40 cellular contexts compared by ENCODE assay signal in genomic region chr3:87135412-87135811, GRCh38.
"Had no signal": no experiment of that assay in that cellular context is flagged by ENCODE, and none has a peak within 500 bp of the region (broad histone marks: within the 10 kb centered on the region; RNA-seq: fewer than 3 reads in every experiment).

No MANE protein-coding gene starts in this region.

- H3K36me3 Mint-ChIP-seq: activated naive CD4-positive, alpha-beta T cell treated with anti-CD3 and anti-CD28 coated beads, Interleukin-2, amount 10 ng/mL, durations not matched to agents 7 days and 5 days; activated naive CD4-positive, alpha-beta T cell treated with anti-CD3 and anti-CD28 coated beads, Interleukin-2, amount 50 U/mL, for 24 hours; activated naive CD8-positive, alpha-beta T cell; activated naive CD8-positive, alpha-beta T cell treated with anti-CD3 and anti-CD28 coated beads for 36 hours; activated naive CD8-positive, alpha-beta T cell treated with anti-CD3 and anti-CD28 coated beads, Interleukin-2, amount 10 ng/mL, durations not matched to agents 7 days and 5 days; brain had no signal

- FAIRE-seq: astrocyte, bronchial epithelial cell had no signal

- H3K27ac ChIP-seq: adrenal gland, ascending aorta, body of pancreas, brain microvascular endothelial cell, breast epithelium, cardiac muscle cell had no signal

- H3K9me3 ChIP-seq: body of pancreas, breast epithelium had no signal

- ATAC-seq: activated naive CD4-positive, alpha-beta T cell treated with anti-CD3 and anti-CD28 coated beads, Interleukin-2, amount 50 U/mL, for 72 hours; activated naive CD8-positive, alpha-beta T cell treated with anti-CD3 and anti-CD28 coated beads, Interleukin-2, amount 50 U/mL, for 24 hours; activated T-cell treated with anti-CD3 and anti-CD28 coated beads, Interleukin-2, amount 50 U/mL, for 4 hours; activated T-helper 17 cell treated with anti-CD3 and anti-CD28 coated beads, Interleukin-2, amount 50 U/mL, for 72 hours; body of pancreas had no signal

- H3K4me1 Mint-ChIP-seq: activated naive CD4-positive, alpha-beta T cell treated with anti-CD3 and anti-CD28 coated beads, Interleukin-2, amount 10 ng/mL, durations not matched to agents 7 days and 5 days; activated naive CD4-positive, alpha-beta T cell treated with anti-CD3 and anti-CD28 coated beads, Interleukin-2, amount 50 U/mL, for 24 hours; activated naive CD8-positive, alpha-beta T cell treated with anti-CD3 and anti-CD28 coated beads for 36 hours; activated naive CD8-positive, alpha-beta T cell treated with anti-CD3 and anti-CD28 coated beads, Interleukin-2, amount 10 ng/mL, durations not matched to agents 7 days and 5 days; activated naive CD8-positive, alpha-beta T cell treated with anti-CD3 and anti-CD28 coated beads, Interleukin-2, amount 50 U/mL, for 24 hours; activated T-helper 17 cell treated with anti-CD3 and anti-CD28 coated beads, Interleukin-2, amount 50 U/mL, for 72 hours; brain; central memory CD8-positive, alpha-beta T cell had no signal

- H3K4me3 Mint-ChIP-seq: activated naive CD4-positive, alpha-beta T cell treated with anti-CD3 and anti-CD28 coated beads for 36 hours; activated naive CD4-positive, alpha-beta T cell treated with anti-CD3 and anti-CD28 coated beads, Interleukin-2, amount 10 ng/mL, durations not matched to agents 7 days and 5 days; activated naive CD4-positive, alpha-beta T cell treated with anti-CD3 and anti-CD28 coated beads, Interleukin-2, amount 50 U/mL, for 24 hours; activated naive CD8-positive, alpha-beta T cell; activated naive CD8-positive, alpha-beta T cell treated with anti-CD3 and anti-CD28 coated beads for 36 hours; activated naive CD8-positive, alpha-beta T cell treated with anti-CD3 and anti-CD28 coated beads, Interleukin-2, amount 10 ng/mL, durations not matched to agents 7 days and 5 days; activated naive CD8-positive, alpha-beta T cell treated with anti-CD3 and anti-CD28 coated beads, Interleukin-2, amount 50 U/mL, for 24 hours; activated T-cell treated with anti-CD3 and anti-CD28 coated beads, Interleukin-2, amount 50 U/mL, for 24 hours; activated T-cell treated with anti-CD3 and anti-CD28 coated beads, Interleukin-2, amount 50 U/mL, for 4 hours; activated T-helper 1 cell treated with anti-CD3 and anti-CD28 coated beads, Interleukin-12 subunit alpha, Interleukin-12 subunit beta, Interleukin-2, Interleukin-4 antibody, amounts not matched to agents 30 ng/mL and 10 ng/mL and 1 ng/mL, durations not matched to agents 14 hours and 24 hours and 36 hours; activated T-helper 17 cell treated with anti-CD3 and anti-CD28 coated beads, Interleukin-2, amount 50 U/mL, for 72 hours; brain; central memory CD8-positive, alpha-beta T cell had no signal

- H3K4me3 ChIP-seq: adrenal gland, ascending aorta, body of pancreas, breast epithelium, cardiac muscle cell had no signal

- H3K27me3 ChIP-seq: adrenal gland, ascending aorta, body of pancreas, brain microvascular endothelial cell, breast epithelium, cardiac muscle cell had no signal

- H3K9me3 Mint-ChIP-seq: activated naive CD8-positive, alpha-beta T cell treated with anti-CD3 and anti-CD28 coated beads, Interleukin-2, amount 10 ng/mL, durations not matched to agents 7 days and 5 days; activated T-helper 2 cell treated with anti-CD3 and anti-CD28 coated beads, Interferon-gamma antibody, Interleukin-2, Interleukin-4, amounts not matched to agents 10 μg/mL and 5 μg/mL and 100 μg/mL, durations not matched to agents 14 hours and 24 hours and 36 hours had no signal

- H3K27me3 Mint-ChIP-seq: activated naive CD4-positive, alpha-beta T cell treated with anti-CD3 and anti-CD28 coated beads, Interleukin-2, amount 10 ng/mL, durations not matched to agents 7 days and 5 days; activated naive CD8-positive, alpha-beta T cell treated with anti-CD3 and anti-CD28 coated beads for 36 hours; activated naive CD8-positive, alpha-beta T cell treated with anti-CD3 and anti-CD28 coated beads, Interleukin-2, amount 50 U/mL, for 24 hours; activated T-cell treated with anti-CD3 and anti-CD28 coated beads, Interleukin-2, amount 50 U/mL, for 24 hours; activated T-helper 17 cell treated with anti-CD3 and anti-CD28 coated beads, Interleukin-2, amount 50 U/mL, for 72 hours; central memory CD8-positive, alpha-beta T cell had no signal

- H3K4me1 ChIP-seq: adrenal gland, ascending aorta, body of pancreas, breast epithelium had no signal

- H3K27ac Mint-ChIP-seq: activated naive CD4-positive, alpha-beta T cell treated with anti-CD3 and anti-CD28 coated beads for 36 hours; activated naive CD4-positive, alpha-beta T cell treated with anti-CD3 and anti-CD28 coated beads, Interleukin-2, amount 10 ng/mL, durations not matched to agents 7 days and 5 days; activated naive CD4-positive, alpha-beta T cell treated with anti-CD3 and anti-CD28 coated beads, Interleukin-2, amount 50 U/mL, for 24 hours; activated naive CD4-positive, alpha-beta T cell treated with anti-CD3 and anti-CD28 coated beads, Interleukin-2, amount 50 U/mL, for 72 hours; activated naive CD8-positive, alpha-beta T cell; activated naive CD8-positive, alpha-beta T cell treated with anti-CD3 and anti-CD28 coated beads for 36 hours; activated naive CD8-positive, alpha-beta T cell treated with anti-CD3 and anti-CD28 coated beads, Interleukin-2, amount 10 ng/mL, durations not matched to agents 7 days and 5 days; activated naive CD8-positive, alpha-beta T cell treated with anti-CD3 and anti-CD28 coated beads, Interleukin-2, amount 50 U/mL, for 24 hours; activated T-cell treated with anti-CD3 and anti-CD28 coated beads, Interleukin-2, amount 50 U/mL, for 24 hours; activated T-helper 1 cell treated with anti-CD3 and anti-CD28 coated beads, Interleukin-12 subunit alpha, Interleukin-12 subunit beta, Interleukin-2, Interleukin-4 antibody, amounts not matched to agents 30 ng/mL and 10 ng/mL and 1 ng/mL, durations not matched to agents 14 hours and 24 hours and 36 hours; activated T-helper 17 cell treated with anti-CD3 and anti-CD28 coated beads, Interleukin-2, amount 50 U/mL, for 72 hours; activated T-helper 2 cell treated with anti-CD3 and anti-CD28 coated beads, Interferon-gamma antibody, Interleukin-2, Interleukin-4, amounts not matched to agents 10 μg/mL and 5 μg/mL and 100 μg/mL, durations not matched to agents 14 hours and 24 hours and 36 hours; brain had no signal

- H3K36me3 ChIP-seq: adrenal gland, ascending aorta, brain microvascular endothelial cell, breast epithelium, cardiac muscle cell had no signal

- DNase-seq: activated effector memory CD4-positive, alpha-beta T cell treated with anti-CD3 and anti-CD28 coated beads, Interleukin-2, amount 50 U/mL, for 16 hours; activated effector memory CD4-positive, alpha-beta T cell treated with Interleukin-2 at 50 U/mL for 16 hours; activated gamma-delta T cell; activated gamma-delta T cell treated with Interleukin-2 at 50 U/mL for 16 hours; activated naive CD4-positive, alpha-beta T cell; activated naive CD4-positive, alpha-beta T cell treated with anti-CD3 and anti-CD28 coated beads for 36 hours; activated naive CD4-positive, alpha-beta T cell treated with anti-CD3 and anti-CD28 coated beads, Interleukin-2, amount 10 ng/mL, durations not matched to agents 7 days and 5 days; activated naive CD4-positive, alpha-beta T cell treated with anti-CD3 and anti-CD28 coated beads, Interleukin-2, amount 50 U/mL, for 16 hours; activated naive CD4-positive, alpha-beta T cell treated with Interleukin-2 at 50 U/mL for 16 hours; activated naive CD8-positive, alpha-beta T cell treated with anti-CD3 and anti-CD28 coated beads for 36 hours; activated naive CD8-positive, alpha-beta T cell treated with anti-CD3 and anti-CD28 coated beads, Interleukin-2, amount 10 ng/mL, durations not matched to agents 7 days and 5 days; activated naive CD8-positive, alpha-beta T cell treated with anti-CD3 and anti-CD28 coated beads, Interleukin-2, amount 50 U/mL, for 24 hours; activated T-cell treated with anti-CD3 and anti-CD28 coated beads for 4 hours; activated T-cell treated with anti-CD3 and anti-CD28 coated beads, Interleukin-2, amount 50 U/mL, for 1 hour; activated T-cell treated with anti-CD3 and anti-CD28 coated beads, Interleukin-2, amount 50 U/mL, for 24 hours; activated T-cell treated with anti-CD3 and anti-CD28 coated beads, Interleukin-2, amount 50 U/mL, for 4 hours; activated T-cell treated with anti-CD3 and anti-CD28 coated beads, Interleukin-2, amount 50 U/mL, for 48 hours; adrenal gland; amniotic stem cell; amygdala; anterior cingulate cortex; aorta; body of pancreas; brain microvascular endothelial cell; caudate nucleus; central memory CD4-positive, alpha-beta T cell; cerebellar nuclear complex had no signal
